In the genomic region with DNA sequence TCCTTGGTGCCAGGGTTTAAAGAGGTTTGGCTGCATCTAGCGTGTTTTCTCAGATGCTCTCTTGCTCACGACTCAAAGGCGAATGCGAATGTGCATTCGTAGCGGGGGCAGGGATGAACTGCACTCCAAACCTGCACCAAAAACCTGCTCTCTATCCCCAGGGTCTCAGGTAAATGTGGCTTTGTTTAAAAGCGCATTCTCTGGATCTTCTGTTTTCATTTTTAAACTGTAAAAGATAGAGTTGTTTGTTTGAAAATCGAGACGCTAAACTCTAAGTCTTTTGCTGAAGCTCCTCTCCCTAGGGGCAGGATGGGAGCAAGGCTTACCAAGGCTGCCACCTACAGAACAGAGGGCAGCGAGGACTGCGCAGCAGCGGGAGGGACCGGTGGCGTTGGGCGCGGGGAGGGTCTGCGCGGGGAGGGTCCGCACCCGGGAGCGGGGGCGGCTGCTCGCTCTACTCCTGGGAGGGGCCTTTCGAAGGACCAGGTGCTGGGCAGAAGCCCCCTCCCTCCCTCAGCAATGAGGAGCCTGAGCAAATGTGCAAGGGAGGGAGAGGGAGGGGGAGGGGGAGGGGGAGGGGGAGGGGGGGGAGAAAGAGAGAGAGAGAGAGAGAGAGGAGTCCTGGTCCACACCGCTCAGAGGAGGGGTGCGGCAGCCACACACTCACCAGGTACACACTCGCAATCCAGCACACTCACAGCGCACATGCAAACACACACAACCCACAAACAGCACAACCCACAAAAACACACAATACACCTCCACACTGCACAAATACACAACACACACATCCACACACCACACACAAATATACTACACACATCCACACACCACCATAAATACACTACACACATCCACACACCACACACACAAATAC, we compare ENCODE assay signal across 1 cellular context.
A peak's percentile ranks its signal among the peaks of the same experiment; 100 is the strongest.
TF ChIP-seq lines count a peak whose summit lies in the region.

No MANE protein-coding gene starts in this region.

TF ChIP-seq in H1, 55 proteins besides CTCF, POLR2A, EP300 and RAD21:
- 0 out of 2 replicates have a peak, but pooled peaks have one; percentile 10 for TF ChIP-seq PHF8 (conservative IDR thresholded peaks at IDR 0.05; ENCODE audit: low read depth, low read length)
- TF ChIP-seq NRF1 (IDR thresholded peaks at IDR 0.05; ENCODE audit: low read depth, low read length) = no peak
- no peak for TF ChIP-seq CREB1 (IDR thresholded peaks at IDR 0.05)
- TF ChIP-seq KDM4A (IDR thresholded peaks at IDR 0.05; ENCODE audit: low read depth, low read length, severe bottlenecking) = peak; percentile 57
- no peak for TF ChIP-seq SUZ12 (IDR thresholded peaks at IDR 0.05; ENCODE audit: low read length)
- TF ChIP-seq RFX5 (IDR thresholded peaks at IDR 0.05; ENCODE audit: borderline replicate concordance, low read depth, low read length) = no peak
- no peak for TF ChIP-seq SAP30 (IDR thresholded peaks at IDR 0.05; ENCODE audit: insufficient read depth, insufficient replicate concordance, low read length)
- TF ChIP-seq MAFK (IDR thresholded peaks at IDR 0.05; ENCODE audit: low read depth, low read length) = no peak
- TF ChIP-seq ASH2L (IDR thresholded peaks at IDR 0.05; ENCODE audit: low read length) = peak; percentile 73
- no peak for TF ChIP-seq SIN3A (conservative IDR thresholded peaks at IDR 0.05 in 1 of 2, IDR thresholded peaks at IDR 0.05 in 1 of 2; ENCODE audit: low read depth in 1 of 2, low read length in 2 of 2)
- no peak for TF ChIP-seq TAF7 (optimal IDR thresholded peaks at IDR 0.05; ENCODE audit: borderline replicate concordance, low read depth, low read length)
- TF ChIP-seq JUND (IDR thresholded peaks at IDR 0.05; ENCODE audit: low read length) = no peak
- TF ChIP-seq POLR2AphosphoS5 (IDR thresholded peaks at IDR 0.05; ENCODE audit: low read depth, low read length) = no peak
- peak; percentile 83; the same call in 1 of the 2 replicates for TF ChIP-seq EGR1 (IDR thresholded peaks at IDR 0.05; ENCODE audit: borderline replicate concordance, low read depth, low read length)
- no peak for TF ChIP-seq CTBP2 (IDR thresholded peaks at IDR 0.05; ENCODE audit: borderline replicate concordance, insufficient read depth, insufficient read length, low read length)
- TF ChIP-seq SIRT6 (IDR thresholded peaks at IDR 0.05; ENCODE audit: low read length) = no peak
